In the genomic region with DNA sequence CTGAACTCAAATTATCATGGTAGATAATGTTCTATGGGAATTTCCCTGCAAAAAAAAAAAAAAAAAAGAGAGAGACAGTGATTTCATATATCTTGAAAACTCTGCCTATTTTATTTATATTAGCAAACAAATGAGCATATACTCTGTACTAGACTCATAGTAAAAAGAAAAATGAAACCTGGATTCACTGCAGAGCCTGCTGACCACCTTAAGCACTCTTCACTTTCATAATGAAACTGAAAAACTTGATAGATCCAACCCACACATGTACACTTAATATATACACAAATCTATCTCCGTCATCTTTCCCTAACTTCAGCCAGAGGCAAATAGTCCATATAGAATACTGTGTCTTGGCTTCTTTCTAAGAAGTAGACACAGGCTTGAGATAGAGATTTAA, we compare ENCODE assay signal across 25 cellular contexts.
"Had no signal": no experiment of that assay in that cellular context is flagged by ENCODE, and none has a peak within 500 bp of the region (broad histone marks: within the 10 kb centered on the region; RNA-seq: fewer than 3 reads in every experiment).

No MANE protein-coding gene starts in this region.

- ATAC-seq: activated CD8-positive, alpha-beta memory T cell treated with anti-CD3 and anti-CD28 coated beads, Interleukin-2, amount 10 ng/mL, durations not matched to agents 7 days and 5 days; activated naive CD4-positive, alpha-beta T cell treated with anti-CD3 and anti-CD28 coated beads, Interleukin-2, amount 50 U/mL, for 72 hours; activated naive CD8-positive, alpha-beta T cell treated with anti-CD3 and anti-CD28 coated beads, Interleukin-2, amount 50 U/mL, for 24 hours; body of pancreas; T-helper 17 cell; WTC11 had no signal

- H3K4me3 ChIP-seq: ascending aorta, body of pancreas, MG63 had no signal

- DNase-seq: activated CD4-positive, alpha-beta T cell treated with anti-CD3 and anti-CD28 coated beads for 1 hour; activated CD4-positive, alpha-beta T cell treated with anti-CD3 and anti-CD28 coated beads, Interleukin-2, amount 10 ng/mL, durations not matched to agents 24 days and 14 days; activated CD4-positive, alpha-beta T cell treated with anti-CD3 and anti-CD28 coated beads, Interleukin-2, amount 50 U/mL, for 48 hours; activated CD8-positive, alpha-beta memory T cell treated with anti-CD3 and anti-CD28 coated beads, Interleukin-2, amount 10 ng/mL, durations not matched to agents 7 days and 5 days; activated effector memory CD4-positive, alpha-beta T cell treated with Interleukin-2 at 50 U/mL for 16 hours; activated naive CD4-positive, alpha-beta T cell; activated naive CD8-positive, alpha-beta T cell treated with anti-CD3 and anti-CD28 coated beads, Interleukin-2, amount 50 U/mL, for 24 hours; activated T-cell treated with anti-CD3 and anti-CD28 coated beads, Interleukin-2, amount 50 U/mL, for 24 hours; amniotic stem cell; body of pancreas; central memory CD4-positive, alpha-beta T cell; MG63; NCI-H1105; NCI-H1436; NCI-H1694 treated with DMSO at 0.1 percent for 48 hours; NCI-H2081; NCI-H446 treated with DMSO at 0.1 percent for 48 hours; NCI-H526; NCI-H774; SIG-M5; T-helper 17 cell; T-helper 9 cell had no signal
